Comparison of ENCODE assay signal across 7 cellular contexts in genomic region chr1:16324456-16324890, GRCh38. TPM values are rescaled to one million over a fixed set of nuclear protein-coding genes. Genes with fewer than 3 reads are reported as not detected.
DNase-seq lines count a peak whose midpoint lies in the region; ATAC-seq, FAIRE-seq and TF ChIP-seq lines count a peak whose summit lies in the region.

No MANE protein-coding gene starts in this region.

- TF ChIP-seq CTCF in foreskin fibroblast (IDR thresholded peaks at IDR 0.05; ENCODE audit: low read depth, low read length) (no peak), smooth muscle cell (IDR thresholded peaks at IDR 0.05; ENCODE audit: borderline replicate concordance, insufficient read depth, poor library complexity, severe bottlenecking) (no peak)

- H4K20me1 ChIP-seq in smooth muscle cell (ENCODE audit: low read depth): peaks cover 100% of the 10 kb centered on the region
- no peaks in the 10 kb centered on the region for H4K20me1 ChIP-seq in Karpas-422 (ENCODE audit: insufficient read depth, low read depth, low read length)

- H3F3A ChIP-seq in smooth muscle cell (ENCODE audit: low read depth): no peaks in the 10 kb centered on the region

- H3K9ac ChIP-seq in smooth muscle cell (ENCODE audit: low read depth) (no peak overlapping the region), Karpas-422 (ENCODE audit: low read length) (no peak overlapping the region)

- no peaks in the 10 kb centered on the region for H3K36me3 ChIP-seq in smooth muscle cell (ENCODE audit: low read depth)
- no peaks in the 10 kb centered on the region for H3K36me3 ChIP-seq in Karpas-422 (ENCODE audit: insufficient read depth, low read length)
- H3K36me3 ChIP-seq in CD8-positive, alpha-beta memory T cell (ENCODE audit: insufficient read depth, low read length): peaks cover 3% of the 10 kb centered on the region

- no peak overlapping the region for H2AFZ ChIP-seq in smooth muscle cell (ENCODE audit: low read depth)
- no peak overlapping the region for H2AFZ ChIP-seq in Karpas-422 (ENCODE audit: low read length)

- no peaks in the 10 kb centered on the region for H3K27me3 ChIP-seq in smooth muscle cell (ENCODE audit: low read depth)
- H3K27me3 ChIP-seq in Karpas-422 (ENCODE audit: low read length): no peaks in the 10 kb centered on the region
- H3K27me3 ChIP-seq in CD8-positive, alpha-beta memory T cell (ENCODE audit: insufficient read depth, low read length, poor library complexity, severe bottlenecking): no peaks in the 10 kb centered on the region

- peaks cover 0 to 18% (median 7%) of the 10 kb centered on the region in 3 donors for H3K36me3 Mint-ChIP-seq in CD8-positive, alpha-beta memory T cell

- peaks cover 88% of the 10 kb centered on the region for H3K79me2 ChIP-seq in smooth muscle cell (ENCODE audit: low read depth)
- H3K79me2 ChIP-seq in Karpas-422 (ENCODE audit: low read length): peaks cover 98% of the 10 kb centered on the region

- no peaks in the 10 kb centered on the region for H3K27me3 Mint-ChIP-seq in CD8-positive, alpha-beta memory T cell

- DNase-seq in H54 (ENCODE audit: insufficient read length, low spot score) (peak; percentile 11), foreskin fibroblast (peak; percentile 66 to 84), smooth muscle cell (lab: John Stamatoyannopoulos, UW; ENCODE audit: unreplicated experiment) (no peak), Karpas-422 (no peak), GM19240 (ENCODE audit: insufficient read length, low spot score) (no peak)
- DNase-seq in CD8-positive, alpha-beta memory T cell: no peak

- FAIRE-seq in H54 (lab: Jason Lieb, UNC): peak; percentile 92

- H3K4me3 Mint-ChIP-seq in CD8-positive, alpha-beta memory T cell: no peak overlapping the region

- ATAC-seq in SK-N-SH treated with all-trans-retinoic acid at 6 μM for 48 hours: peak; percentile 99

- H3K4me1 Mint-ChIP-seq in CD8-positive, alpha-beta memory T cell: peaks cover 11 to 51% (median 31%) of the 10 kb centered on the region in 3 donors

- CTCF ChIA-PET in CD8-positive, alpha-beta memory T cell (lab: Charles Lee): no interaction called here

- TF ChIP-seq POLR2A in H54 (IDR thresholded peaks at IDR 0.05; ENCODE audit: low read depth, low read length): no peak

- POLR2A ChIA-PET in CD8-positive, alpha-beta memory T cell (lab: Charles Lee): no interaction called here

- H3K4me3 ChIP-seq in foreskin fibroblast (ENCODE audit: low read depth in 1 of 2, low read length in 2 of 2) (no peak overlapping the region), smooth muscle cell (no peak overlapping the region), Karpas-422 (ENCODE audit: low read length) (no peak overlapping the region)
- no peak overlapping the region for H3K4me3 ChIP-seq in CD8-positive, alpha-beta memory T cell (ENCODE audit: low read length)

- H3K27ac Mint-ChIP-seq in CD8-positive, alpha-beta memory T cell: peak overlapping the region in 1 of 8 donors; percentile 42

- 91% methylated on average over 6 of the region's 6 CpGs for WGBS in smooth muscle cell (ENCODE audit: low lambda C conversion rate)

- H3K27ac ChIP-seq in smooth muscle cell (ENCODE audit: low read depth) (peak overlapping the region; percentile 33), Karpas-422 (ENCODE audit: low read length) (no peak overlapping the region)
- H3K27ac ChIP-seq in CD8-positive, alpha-beta memory T cell (ENCODE audit: low read depth, low read length): no peak overlapping the region

- H3K9me3 ChIP-seq in smooth muscle cell (replicated peaks; ENCODE audit: low read depth) (no peaks in the 10 kb centered on the region), Karpas-422 (ENCODE audit: low read length) (no peaks in the 10 kb centered on the region)
- no peaks in the 10 kb centered on the region for H3K9me3 ChIP-seq in CD8-positive, alpha-beta memory T cell (ENCODE audit: low read length)

- no peaks in the 10 kb centered on the region for H3K9me3 Mint-ChIP-seq in CD8-positive, alpha-beta memory T cell

- H3K4me2 ChIP-seq in smooth muscle cell: peak overlapping the region; percentile 61
- H3K4me2 ChIP-seq in Karpas-422 (ENCODE audit: low read depth, low read length, poor library complexity, severe bottlenecking): no peak overlapping the region

- peaks cover 5% of the 10 kb centered on the region for H3K4me1 ChIP-seq in smooth muscle cell (ENCODE audit: low read depth)
- peaks cover 22% of the 10 kb centered on the region for H3K4me1 ChIP-seq in Karpas-422 (ENCODE audit: low read length)
- no peaks in the 10 kb centered on the region for H3K4me1 ChIP-seq in CD8-positive, alpha-beta memory T cell (ENCODE audit: insufficient read depth, low read length)

- H3K9me2 ChIP-seq in Karpas-422 (replicated peaks; ENCODE audit: insufficient read depth, low read length): no peaks in the 10 kb centered on the region

TF ChIP-seq in SK-N-SH treated with all-trans-retinoic acid at 6 μM for 48 hours, 23 proteins besides CTCF, POLR2A, EP300 and RAD21:
- TF ChIP-seq GLIS3 (CRISPR knock-in tag; IDR thresholded peaks at IDR 0.05): no peak
- 0 out of 2 replicates have a peak, but pooled peaks have one; percentile 21 for TF ChIP-seq ISL1 (CRISPR knock-in tag; IDR thresholded peaks at IDR 0.05)
- TF ChIP-seq ZNF565 (CRISPR knock-in tag; conservative IDR thresholded peaks at IDR 0.05; ENCODE audit: low read depth): no peak
- no peak for TF ChIP-seq POU6F1 (CRISPR knock-in tag; IDR thresholded peaks at IDR 0.05; ENCODE audit: borderline replicate concordance, low read depth)
TF ChIP-seq in SK-N-SH treated with all-trans-retinoic acid at 6 μM for 48 hours: peak in this region for 1.

RNA-seq across cellular contexts. Expression of gene FBXO42, which starts 27.8 kb away (rescaled TPM):
- 14.7 and 16.5 TPM in 2 replicates for total RNA-seq in smooth muscle cell
- polyA plus RNA-seq in smooth muscle cell: 19.3 and 22.6 TPM in 2 replicates
- 27.9 and 31.7 TPM in 2 replicates for total RNA-seq in Karpas-422 (2014; rRNA removed; shearing (Covaris generic); ENCODE audit: low replicate concordance)
- total RNA-seq in CD8-positive, alpha-beta memory T cell: 10 to 100 TPM; 15.7 to 16.9 TPM
- 23.8 TPM for polyA plus RNA-seq in CD8-positive, alpha-beta memory T cell

RNA-seq across cellular contexts. Expression of gene SZRD1, which starts 42.6 kb away (rescaled TPM):
- 45.3 and 58.1 TPM in 2 replicates for total RNA-seq in smooth muscle cell
- polyA plus RNA-seq in smooth muscle cell: 52.8 and 56.4 TPM in 2 replicates
- 34.5 and 52.2 TPM in 2 replicates for total RNA-seq in Karpas-422 (2014; rRNA removed; shearing (Covaris generic); ENCODE audit: low replicate concordance)
- 100 to 1,000 TPM; 208 to 216 TPM for total RNA-seq in CD8-positive, alpha-beta memory T cell
- polyA plus RNA-seq in CD8-positive, alpha-beta memory T cell: 49.2 TPM

Comparison
In these comparisons a context has a peak if more than half of its experiments do, and no peak if none do; other contexts are left out.
1. DNase-seq: peak in H54 (single experiment) and foreskin fibroblast (2 of 2); none in smooth muscle cell (single experiment), Karpas-422 (single experiment), GM19240 (single experiment) and CD8-positive, alpha-beta memory T cell (0 of 5).